1 cellular context compared by ENCODE assay signal in the genomic region with DNA sequence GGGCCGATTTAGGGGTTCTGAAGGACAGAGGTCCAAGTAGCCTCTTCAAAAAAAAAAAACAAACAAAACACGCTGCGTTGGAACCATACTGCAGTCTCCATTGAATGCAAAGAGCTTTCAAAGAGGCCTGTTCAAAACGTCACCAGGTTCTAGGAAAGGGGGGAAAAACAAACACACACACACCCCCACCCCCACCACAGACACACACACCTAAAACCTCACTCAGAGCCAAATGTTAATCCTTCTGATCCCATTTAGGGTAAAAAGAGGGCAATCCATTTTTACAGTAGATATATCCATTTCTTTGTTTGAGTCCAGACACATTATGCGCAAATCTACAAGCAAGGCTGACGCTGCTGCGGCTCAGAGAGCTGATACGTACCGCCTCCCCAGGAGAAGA.
TF ChIP-seq lines count a peak whose summit lies in the region.

No MANE protein-coding gene starts in this region.

TF ChIP-seq in K562, 482 proteins besides CTCF, POLR2A, EP300 and RAD21:
- no peak for TF ChIP-seq CAMTA2 (CRISPR knock-in tag; conservative IDR thresholded peaks at IDR 0.05)
- no peak for TF ChIP-seq OTX1 (CRISPR knock-in tag; IDR thresholded peaks at IDR 0.05)
- TF ChIP-seq, protein P1, sequence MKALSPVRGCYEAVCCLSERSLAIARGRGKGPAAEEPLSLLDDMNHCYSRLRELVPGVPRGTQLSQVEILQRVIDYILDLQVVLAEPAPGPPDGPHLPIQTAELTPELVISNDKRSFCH (CRISPR knock-in tag; IDR thresholded peaks at IDR 0.05) = no peak
- TF ChIP-seq, protein P1 (tag; IDR thresholded peaks at IDR 0.05) = no peak
- no peak for TF ChIP-seq SREBF2 (CRISPR knock-in tag; IDR thresholded peaks at IDR 0.05)
- TF ChIP-seq LARP7 (IDR thresholded peaks at IDR 0.05) = no peak
- TF ChIP-seq ZNF584 (CRISPR knock-in tag; IDR thresholded peaks at IDR 0.05; ENCODE audit: low read depth) = no peak
- TF ChIP-seq ZNF184 (CRISPR knock-in tag; IDR thresholded peaks at IDR 0.05) = no peak
- TF ChIP-seq, protein P2, sequence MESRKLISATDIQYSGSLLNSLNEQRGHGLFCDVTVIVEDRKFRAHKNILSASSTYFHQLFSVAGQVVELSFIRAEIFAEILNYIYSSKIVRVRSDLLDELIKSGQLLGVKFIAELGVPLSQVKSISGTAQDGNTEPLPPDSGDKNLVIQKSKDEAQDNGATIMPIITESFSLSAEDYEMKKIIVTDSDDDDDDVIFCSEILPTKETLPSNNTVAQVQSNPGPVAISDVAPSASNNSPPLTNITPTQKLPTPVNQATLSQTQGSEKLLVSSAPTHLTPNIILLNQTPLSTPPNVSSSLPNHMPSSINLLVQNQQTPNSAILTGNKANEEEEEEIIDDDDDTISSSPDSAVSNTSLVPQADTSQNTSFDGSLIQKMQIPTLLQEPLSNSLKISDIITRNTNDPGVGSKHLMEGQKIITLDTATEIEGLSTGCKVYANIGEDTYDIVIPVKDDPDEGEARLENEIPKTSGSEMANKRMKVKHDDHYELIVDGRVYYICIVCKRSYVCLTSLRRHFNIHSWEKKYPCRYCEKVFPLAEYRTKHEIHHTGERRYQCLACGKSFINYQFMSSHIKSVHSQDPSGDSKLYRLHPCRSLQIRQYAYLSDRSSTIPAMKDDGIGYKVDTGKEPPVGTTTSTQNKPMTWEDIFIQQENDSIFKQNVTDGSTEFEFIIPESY (CRISPR knock-in tag; IDR thresholded peaks at IDR 0.05) = no peak
- TF ChIP-seq IRF2 (CRISPR knock-in tag; IDR thresholded peaks at IDR 0.05) = no peak
- no peak for TF ChIP-seq ZNF75A (CRISPR knock-in tag; IDR thresholded peaks at IDR 0.05)
- TF ChIP-seq SIN3B (IDR thresholded peaks at IDR 0.05; ENCODE audit: low read depth) = no peak
- no peak for TF ChIP-seq KLF10 (CRISPR knock-in tag; IDR thresholded peaks at IDR 0.05)
- no peak for TF ChIP-seq L3MBTL2 (IDR thresholded peaks at IDR 0.05)
- TF ChIP-seq, protein P3, sequence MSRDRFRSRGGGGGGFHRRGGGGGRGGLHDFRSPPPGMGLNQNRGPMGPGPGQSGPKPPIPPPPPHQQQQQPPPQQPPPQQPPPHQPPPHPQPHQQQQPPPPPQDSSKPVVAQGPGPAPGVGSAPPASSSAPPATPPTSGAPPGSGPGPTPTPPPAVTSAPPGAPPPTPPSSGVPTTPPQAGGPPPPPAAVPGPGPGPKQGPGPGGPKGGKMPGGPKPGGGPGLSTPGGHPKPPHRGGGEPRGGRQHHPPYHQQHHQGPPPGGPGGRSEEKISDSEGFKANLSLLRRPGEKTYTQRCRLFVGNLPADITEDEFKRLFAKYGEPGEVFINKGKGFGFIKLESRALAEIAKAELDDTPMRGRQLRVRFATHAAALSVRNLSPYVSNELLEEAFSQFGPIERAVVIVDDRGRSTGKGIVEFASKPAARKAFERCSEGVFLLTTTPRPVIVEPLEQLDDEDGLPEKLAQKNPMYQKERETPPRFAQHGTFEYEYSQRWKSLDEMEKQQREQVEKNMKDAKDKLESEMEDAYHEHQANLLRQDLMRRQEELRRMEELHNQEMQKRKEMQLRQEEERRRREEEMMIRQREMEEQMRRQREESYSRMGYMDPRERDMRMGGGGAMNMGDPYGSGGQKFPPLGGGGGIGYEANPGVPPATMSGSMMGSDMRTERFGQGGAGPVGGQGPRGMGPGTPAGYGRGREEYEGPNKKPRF (IDR thresholded peaks at IDR 0.05; ENCODE audit: low read depth, low read length) = no peak
